Comparison of ENCODE assay signal across 9 cellular contexts in the genomic region with DNA sequence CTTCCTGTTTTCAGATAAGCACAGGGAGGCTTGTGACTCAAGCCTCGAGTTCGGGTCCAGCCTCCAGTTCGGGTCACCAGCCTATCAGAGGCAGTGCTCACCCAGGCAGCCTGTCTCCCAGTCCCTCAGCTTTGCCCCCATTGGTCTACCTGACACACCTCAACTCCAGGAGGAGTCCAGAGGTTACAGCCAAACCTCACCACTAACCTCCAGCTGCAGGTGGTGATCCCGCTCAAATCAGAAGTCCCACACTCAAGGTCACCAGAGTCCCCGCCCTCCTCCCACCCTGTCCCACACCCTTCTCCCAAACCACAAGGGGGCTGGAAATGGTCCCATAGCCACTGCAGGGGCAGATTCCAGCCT. TPM values are rescaled to one million over a fixed set of nuclear protein-coding genes. Genes with fewer than 3 reads are reported as not detected.
DNase-seq lines count a peak whose midpoint lies in the region; TF ChIP-seq lines count a peak whose summit lies in the region.
"Had no signal": no experiment of that assay in that cellular context is flagged by ENCODE, and none has a peak within 500 bp of the region (broad histone marks: within the 10 kb centered on the region; RNA-seq: fewer than 3 reads in every experiment).

No MANE protein-coding gene starts in this region.

- peaks cover 30% of the 10 kb centered on the region for H3K36me3 ChIP-seq in endodermal cell (ENCODE audit: control insufficient read depth, insufficient read depth, low read length)

- no peak overlapping the region for H3K9ac ChIP-seq in endodermal cell (ENCODE audit: extremely low read depth, low read length, poor library complexity, severe bottlenecking)

- H3K4me3 Mint-ChIP-seq in T-helper 2 cell treated with Interferon-gamma antibody and Interleukin-4, amounts not matched to agents 5 μg/mL and 100 μg/mL, for 36 hours: peak overlapping the region; percentile 84
- peak overlapping the region; percentile 50 for H3K4me3 Mint-ChIP-seq in endodermal cell

- peaks cover 5% of the 10 kb centered on the region for H3K4me1 ChIP-seq in endodermal cell (ENCODE audit: control insufficient read depth, insufficient read depth, low read length)

- H3K27ac ChIP-seq in endodermal cell (ENCODE audit: low read depth, low read length): no peak overlapping the region

- no peaks in the 10 kb centered on the region for H3K9me3 ChIP-seq in endodermal cell (ENCODE audit: control insufficient read depth, low read length)

- H3K36me3 Mint-ChIP-seq in T-helper 2 cell treated with Interferon-gamma antibody and Interleukin-4, amounts not matched to agents 5 μg/mL and 100 μg/mL, for 36 hours (ENCODE audit: low read depth): peaks cover 12% of the 10 kb centered on the region
- peaks cover 35% of the 10 kb centered on the region for H3K36me3 Mint-ChIP-seq in endodermal cell (ENCODE audit: low read depth)

- H3K27me3 Mint-ChIP-seq in T-helper 2 cell treated with Interferon-gamma antibody and Interleukin-4, amounts not matched to agents 5 μg/mL and 100 μg/mL, for 36 hours (ENCODE audit: low read depth): no peaks in the 10 kb centered on the region
- peaks cover 24% of the 10 kb centered on the region for H3K27me3 Mint-ChIP-seq in endodermal cell (ENCODE audit: insufficient read depth)

- 82 to 89% methylated on average over 3 to 5 of the region's 5 CpGs for WGBS in endodermal cell (ENCODE audit: insufficient coverage in 1 of 2, insufficient read length in 1 of 2), 2 experiments

- no peak overlapping the region for H3K4me3 ChIP-seq in endodermal cell (ENCODE audit: low read length)

- no peak for DNase-seq in T-helper 2 cell treated with Interferon-gamma antibody and Interleukin-4, amounts not matched to agents 5 μg/mL and 100 μg/mL, for 36 hours (ENCODE audit: low spot score)
- DNase-seq in T-helper 2 cell: no peak
- peak; percentile 74 for DNase-seq in NCI-H226
- DNase-seq in endodermal cell: peak; percentile 90
- peak; percentile 15 for DNase-seq in renal cortical epithelial cell (ENCODE audit: low read depth)
- DNase-seq in stimulated activated naive CD4-positive, alpha-beta T cell treated with Interleukin-2 at 50 U/mL for 16 hours (lab: John Stamatoyannopoulos, UW): no peak
- no peak for DNase-seq in HCEC 1CT
- no peak for DNase-seq in stimulated activated naive CD4-positive, alpha-beta T cell (lab: John Stamatoyannopoulos, UW)
- DNase-seq: NCI-H82 had no signal

- H3K9me3 Mint-ChIP-seq in T-helper 2 cell treated with Interferon-gamma antibody and Interleukin-4, amounts not matched to agents 5 μg/mL and 100 μg/mL, for 36 hours: no peaks in the 10 kb centered on the region
- no peaks in the 10 kb centered on the region for H3K9me3 Mint-ChIP-seq in endodermal cell

- peak; percentile 29 for TF ChIP-seq CTCF in endodermal cell (conservative IDR thresholded peaks at IDR 0.05)

- peaks cover 18% of the 10 kb centered on the region for H3K27me3 ChIP-seq in endodermal cell (ENCODE audit: control insufficient read depth, insufficient read depth, low read length, poor library complexity, severe bottlenecking)

- peak overlapping the region; percentile 63 for H3K27ac Mint-ChIP-seq in T-helper 2 cell treated with Interferon-gamma antibody and Interleukin-4, amounts not matched to agents 5 μg/mL and 100 μg/mL, for 36 hours
- no peak overlapping the region for H3K27ac Mint-ChIP-seq in endodermal cell

- H3K4me1 Mint-ChIP-seq in T-helper 2 cell treated with Interferon-gamma antibody and Interleukin-4, amounts not matched to agents 5 μg/mL and 100 μg/mL, for 36 hours (ENCODE audit: low read depth): peaks cover 23% of the 10 kb centered on the region
- H3K4me1 Mint-ChIP-seq in endodermal cell: peaks cover 28% of the 10 kb centered on the region

RNA-seq across cellular contexts. Expression of a gene that starts 42.1 kb away (rescaled TPM):
- total RNA-seq in endodermal cell (100 to 1,000 TPM; 103 to 125 TPM), renal cortical epithelial cell (15.8 and 21.0 TPM in 2 replicates)
- 64.7 TPM for polyA plus RNA-seq in endodermal cell (2013, experiment 1 of 2)
- polyA plus RNA-seq in endodermal cell (2013, experiment 2 of 2): 60.8 TPM

Comparison
In these comparisons a context has a peak if more than half of its experiments do, and no peak if none do; other contexts are left out.
1. DNase-seq: peak in NCI-H226 (single experiment), endodermal cell (single experiment) and renal cortical epithelial cell (single experiment); none in T-helper 2 cell treated with Interferon-gamma antibody and Interleukin-4, amounts not matched to agents 5 μg/mL and 100 μg/mL, for 36 hours (single experiment), T-helper 2 cell (0 of 5), stimulated activated naive CD4-positive, alpha-beta T cell treated with Interleukin-2 at 50 U/mL for 16 hours (single experiment), HCEC 1CT (single experiment) and stimulated activated naive CD4-positive, alpha-beta T cell (0 of 6).